Comparison of ENCODE assay signal across 14 cellular contexts in the genomic region with DNA sequence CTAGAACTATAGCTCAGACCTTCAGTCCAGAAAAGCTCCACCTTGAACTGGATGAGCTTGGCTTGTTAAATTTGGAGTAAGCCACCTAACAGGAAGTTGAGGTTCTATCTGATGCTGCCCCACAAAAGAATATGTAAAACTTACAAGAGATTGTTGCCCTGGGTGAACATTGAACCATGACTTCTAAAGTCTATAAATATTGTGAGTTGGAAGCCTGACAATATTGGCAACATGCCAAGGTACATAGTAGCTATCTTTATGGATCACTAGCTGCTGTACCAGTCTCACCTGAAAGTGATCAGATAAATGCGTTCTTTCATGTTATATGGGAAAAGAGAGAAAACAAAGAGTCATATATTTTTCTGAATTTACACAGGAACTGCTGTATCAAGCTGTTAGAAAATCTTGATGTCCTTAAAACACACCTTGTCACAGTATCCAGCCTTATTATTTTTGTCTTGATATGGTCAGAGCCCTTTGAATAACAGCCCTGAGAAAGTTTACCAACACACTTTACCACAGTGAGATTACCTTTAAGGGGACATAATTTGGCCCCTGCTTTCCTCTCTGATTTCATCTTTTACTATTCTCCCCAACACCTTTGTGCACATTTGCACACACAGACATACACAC.
DNase-seq lines count a peak whose midpoint lies in the region; ATAC-seq, FAIRE-seq and TF ChIP-seq lines count a peak whose summit lies in the region.
"Had no signal": no experiment of that assay in that cellular context is flagged by ENCODE, and none has a peak within 500 bp of the region (broad histone marks: within the 10 kb centered on the region; RNA-seq: fewer than 3 reads in every experiment).

No MANE protein-coding gene starts in this region.

- peak overlapping the region in 1 of 5 experiments; percentile 19 for H3K4me3 Mint-ChIP-seq in brain
- H3K4me3 Mint-ChIP-seq in T-helper 2 cell treated with Interferon-gamma antibody and Interleukin-4, amounts not matched to agents 5 μg/mL and 100 μg/mL, for 36 hours, result no peak overlapping the region
- H3K4me3 Mint-ChIP-seq: activated CD8-positive, alpha-beta T cell treated with anti-CD3 and anti-CD28 coated beads, Interleukin-2, amount 10 ng/mL, durations not matched to agents 7 days and 5 days had no signal

- TF ChIP-seq CTCF in brain (conservative IDR thresholded peaks at IDR 0.05) (no peak), pancreas (IDR thresholded peaks at IDR 0.05) (no peak), coronary artery (IDR thresholded peaks at IDR 0.05) (no peak)

- H3K36me3 Mint-ChIP-seq in brain, result no peaks in the 10 kb centered on the region
- no peaks in the 10 kb centered on the region for H3K36me3 Mint-ChIP-seq in T-helper 2 cell treated with Interferon-gamma antibody and Interleukin-4, amounts not matched to agents 5 μg/mL and 100 μg/mL, for 36 hours (ENCODE audit: low read depth)

- no peaks in the 10 kb centered on the region for H3K36me3 ChIP-seq in pancreas
- H3K36me3 ChIP-seq: spleen had no signal

- peaks cover 3% of the 10 kb centered on the region for H3K27me3 Mint-ChIP-seq in brain
- no peaks in the 10 kb centered on the region for H3K27me3 Mint-ChIP-seq in T-helper 2 cell treated with Interferon-gamma antibody and Interleukin-4, amounts not matched to agents 5 μg/mL and 100 μg/mL, for 36 hours (ENCODE audit: low read depth)

- peak; percentile 94 for FAIRE-seq in pancreas (lab: Jason Lieb, UNC)
- FAIRE-seq: GM18507, H1 had no signal

- intact Hi-C loops in pancreas (cut with DNase I), result no loop called here

- H3K4me3 ChIP-seq in pancreas (no peak overlapping the region), coronary artery (no peak overlapping the region)
- H3K4me3 ChIP-seq: lung, spleen had no signal

- H3K4me1 ChIP-seq in pancreas, result peaks cover 0 to 9% (median 9%) of the 10 kb centered on the region in 3 donors

- DNase-seq in DMS79 (lab: John Stamatoyannopoulos, UW), result peak; percentile 60
- DNase-seq in NCI-H1417 treated with DMSO at 0.1 percent for 48 hours (lab: John Stamatoyannopoulos, UW), result peak; percentile 4
- DNase-seq in pancreas, result peak in 3 of 6 donors; percentile 5 to 28 (median 11)
- DNase-seq in T-helper 2 cell treated with Interferon-gamma antibody and Interleukin-4, amounts not matched to agents 5 μg/mL and 100 μg/mL, for 36 hours (ENCODE audit: low spot score), result no peak
- DNase-seq in GM19240 (ENCODE audit: insufficient read length, low spot score), result no peak
- DNase-seq in activated CD4-positive, alpha-beta T cell treated with anti-CD3 and anti-CD28 coated beads, Interleukin-2, amount 50 U/mL, for 48 hours, result no peak
- DNase-seq in coronary artery (ENCODE audit: low spot score), result no peak
- DNase-seq: activated CD8-positive, alpha-beta T cell treated with anti-CD3 and anti-CD28 coated beads, Interleukin-2, amount 10 ng/mL, durations not matched to agents 7 days and 5 days; MV-4-11; spleen had no signal

- 7 to 12% methylated on average over 1 of the region's 1 CpG for WGBS in pancreas, 2 donors

- no peak overlapping the region for H3K27ac ChIP-seq in pancreas
- H3K27ac ChIP-seq in coronary artery, result no peak overlapping the region
- H3K27ac ChIP-seq: spleen had no signal

- H3K9me3 Mint-ChIP-seq in brain, result peaks cover 0 to 11% (median 0%) of the 10 kb centered on the region in 5 experiments
- H3K9me3 Mint-ChIP-seq in T-helper 2 cell treated with Interferon-gamma antibody and Interleukin-4, amounts not matched to agents 5 μg/mL and 100 μg/mL, for 36 hours, result peaks cover 11% of the 10 kb centered on the region

- ATAC-seq in pancreas, result peak; percentile 79 to 91 (median 88)
- ATAC-seq: activated CD8-positive, alpha-beta T cell treated with anti-CD3 and anti-CD28 coated beads, Interleukin-2, amount 10 ng/mL, durations not matched to agents 7 days and 5 days had no signal

- no peaks in the 10 kb centered on the region for H3K9me3 ChIP-seq in pancreas

- peaks cover 21% of the 10 kb centered on the region for H3K4me1 Mint-ChIP-seq in brain
- H3K4me1 Mint-ChIP-seq in T-helper 2 cell treated with Interferon-gamma antibody and Interleukin-4, amounts not matched to agents 5 μg/mL and 100 μg/mL, for 36 hours (ENCODE audit: low read depth), result peaks cover 4% of the 10 kb centered on the region

- H3K27me3 ChIP-seq in pancreas, result no peaks in the 10 kb centered on the region
- H3K27me3 ChIP-seq: spleen had no signal

- peak overlapping the region in 3 of 5 experiments; percentile 4 to 33 (median 32) for H3K27ac Mint-ChIP-seq in brain
- no peak overlapping the region for H3K27ac Mint-ChIP-seq in T-helper 2 cell treated with Interferon-gamma antibody and Interleukin-4, amounts not matched to agents 5 μg/mL and 100 μg/mL, for 36 hours
- H3K27ac Mint-ChIP-seq: activated CD8-positive, alpha-beta T cell treated with anti-CD3 and anti-CD28 coated beads, Interleukin-2, amount 10 ng/mL, durations not matched to agents 7 days and 5 days had no signal

Comparison
In these comparisons a context has a peak if more than half of its experiments do, and no peak if none do; other contexts are left out.
1. DNase-seq: peak in DMS79 (single experiment) and NCI-H1417 treated with DMSO at 0.1 percent for 48 hours (single experiment); none in T-helper 2 cell treated with Interferon-gamma antibody and Interleukin-4, amounts not matched to agents 5 μg/mL and 100 μg/mL, for 36 hours (single experiment), GM19240 (single experiment), activated CD4-positive, alpha-beta T cell treated with anti-CD3 and anti-CD28 coated beads, Interleukin-2, amount 50 U/mL, for 48 hours (0 of 2) and coronary artery (single experiment).